Comparison of ENCODE assay signal across 20 cellular contexts in the genomic region with DNA sequence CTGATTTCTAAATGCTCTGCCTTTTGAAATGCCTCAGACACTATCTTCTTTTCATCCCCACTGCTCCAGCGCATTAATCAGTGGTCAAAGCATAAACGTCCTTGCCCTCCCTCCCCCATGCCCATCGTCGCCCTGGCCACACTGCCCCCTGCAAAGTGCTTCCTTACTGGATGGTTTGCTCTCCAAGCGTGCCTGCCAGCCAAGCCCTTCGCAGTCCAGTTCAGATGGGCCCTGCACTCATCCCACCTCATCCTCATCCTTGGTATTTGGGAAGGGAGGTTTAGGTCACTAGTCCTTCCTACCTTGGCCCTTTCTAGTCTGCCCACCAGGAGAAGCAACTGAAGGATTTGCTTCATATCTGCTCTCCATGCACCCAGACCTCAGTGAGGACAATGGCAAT. TPM values are rescaled to one million over a fixed set of nuclear protein-coding genes. Genes with fewer than 3 reads are reported as not detected.
DNase-seq lines count a peak whose midpoint lies in the region; ATAC-seq and TF ChIP-seq lines count a peak whose summit lies in the region.
"Had no signal": no experiment of that assay in that cellular context is flagged by ENCODE, and none has a peak within 500 bp of the region (broad histone marks: within the 10 kb centered on the region; RNA-seq: fewer than 3 reads in every experiment).

No MANE protein-coding gene starts in this region.

- intact Hi-C loops in esophagus squamous epithelium (cut with DNase I) = no loop called here
- intact Hi-C loops in mucosa of descending colon (cut with DNase I, micrococcal nuclease) = no loop called here

- H4K20me1 ChIP-seq in neural progenitor cell (ENCODE audit: low read depth) (peaks cover 10% of the 10 kb centered on the region), SK-N-SH (ENCODE audit: insufficient read depth) (no peaks in the 10 kb centered on the region)

- TF ChIP-seq EP300 in suprapubic skin (IDR thresholded peaks at IDR 0.05) = no peak
- TF ChIP-seq EP300 in SK-N-SH (IDR thresholded peaks at IDR 0.05; ENCODE audit: borderline replicate concordance in 1 of 2, low read depth in 1 of 2, low read length in 1 of 2) = no peak

- H3K4me1 ChIP-seq in esophagus squamous epithelium = peaks cover 7 to 28% (median 14%) of the 10 kb centered on the region in 3 donors
- peaks cover 9% of the 10 kb centered on the region for H3K4me1 ChIP-seq in neural progenitor cell
- H3K4me1 ChIP-seq in suprapubic skin = peaks cover 15% of the 10 kb centered on the region
- H3K4me1 ChIP-seq in mucosa of descending colon (ENCODE audit: low read depth) = no peaks in the 10 kb centered on the region
- no peaks in the 10 kb centered on the region for H3K4me1 ChIP-seq in SK-N-SH (ENCODE audit: control insufficient read depth in 1 of 2, insufficient read depth in 2 of 2, low read depth in 1 of 2, low read length in 1 of 2)
- H3K4me1 ChIP-seq: HAP-1 had no signal

- H3K36me3 ChIP-seq in esophagus squamous epithelium (no peaks in the 10 kb centered on the region), neural progenitor cell (no peaks in the 10 kb centered on the region), suprapubic skin (no peaks in the 10 kb centered on the region), mucosa of descending colon (ENCODE audit: low read depth) (no peaks in the 10 kb centered on the region), SK-N-SH (replicated peaks in 1 of 2; ENCODE audit: control insufficient read depth in 1 of 2, insufficient read depth in 2 of 2, low read length in 1 of 2) (no peaks in the 10 kb centered on the region)
- H3K36me3 ChIP-seq: HAP-1 had no signal

- peaks cover 2% of the 10 kb centered on the region for H3K36me3 Mint-ChIP-seq in neural progenitor cell

- peak overlapping the region; percentile 78 for H3K27ac Mint-ChIP-seq in neural progenitor cell

- H3K27ac ChIP-seq in coronary artery (peak overlapping the region in 1 of 2 donors; percentile 94), esophagus squamous epithelium (no peak overlapping the region), neural progenitor cell (no peak overlapping the region), suprapubic skin (no peak overlapping the region), SK-N-SH (ENCODE audit: low read depth in 2 of 2, low read length in 1 of 2) (no peak overlapping the region)
- H3K27ac ChIP-seq: C4-2B had no signal

- 78% methylated on average over 6 of the region's 6 CpGs for WGBS in esophagus squamous epithelium, 2 donors
- WGBS in suprapubic skin = 90% methylated on average over 6 of the region's 6 CpGs
- 53% methylated on average over 6 of the region's 6 CpGs for WGBS in SK-N-SH (ENCODE audit: low lambda C conversion rate)

- H3K27me3 ChIP-seq in esophagus squamous epithelium (peaks cover 0 to 31% (median 6%) of the 10 kb centered on the region in 4 donors), neural progenitor cell (peaks cover 76% of the 10 kb centered on the region), suprapubic skin (peaks cover 19% of the 10 kb centered on the region), SK-N-SH (ENCODE audit: insufficient read depth) (no peaks in the 10 kb centered on the region)

- peak overlapping the region; percentile 82 for H3K4me3 ChIP-seq in coronary artery
- peak overlapping the region in 3 of 4 donors; percentile 10 to 65 (median 44) for H3K4me3 ChIP-seq in esophagus squamous epithelium
- no peak overlapping the region for H3K4me3 ChIP-seq in neural progenitor cell
- peak overlapping the region; percentile 48 for H3K4me3 ChIP-seq in suprapubic skin
- no peak overlapping the region for H3K4me3 ChIP-seq in mucosa of descending colon
- H3K4me3 ChIP-seq in SK-N-SH (ENCODE audit: low read depth in 2 of 2, low read length in 1 of 2) = no peak overlapping the region
- H3K4me3 ChIP-seq: HAP-1 had no signal

- H3K9me2 ChIP-seq in SK-N-SH = no peaks in the 10 kb centered on the region

- DNase-seq in coronary artery (ENCODE audit: low spot score) = no peak
- DNase-seq in esophagus squamous epithelium (lab: John Stamatoyannopoulos, UW) = no peak
- no peak for DNase-seq in neural progenitor cell (ENCODE audit: low spot score)
- DNase-seq in suprapubic skin (ENCODE audit: low spot score in 2 of 2) = no peak
- DNase-seq in mucosa of descending colon = no peak
- no peak for DNase-seq in pons (ENCODE audit: low spot score)
- no peak for DNase-seq in SK-N-SH
- DNase-seq: COR-L47, IMR-90, Kasumi-1, NCI-H1417, NCI-H2029, NCI-H510A, NCI-H82, SHP77 treated with DMSO at 0.1 percent for 48 hours had no signal

- H2AFZ ChIP-seq in neural progenitor cell (replicated peaks) = no peak overlapping the region
- no peak overlapping the region for H2AFZ ChIP-seq in SK-N-SH (ENCODE audit: low read depth)

- no peaks in the 10 kb centered on the region for H3F3A ChIP-seq in neural progenitor cell (ENCODE audit: low read depth)
- no peaks in the 10 kb centered on the region for H3F3A ChIP-seq in SK-N-SH (replicated peaks; ENCODE audit: insufficient read depth)

- H3K9me3 ChIP-seq in esophagus squamous epithelium (no peaks in the 10 kb centered on the region), neural progenitor cell (ENCODE audit: low read depth) (no peaks in the 10 kb centered on the region), suprapubic skin (no peaks in the 10 kb centered on the region), mucosa of descending colon (no peaks in the 10 kb centered on the region), SK-N-SH (no peaks in the 10 kb centered on the region)
- H3K9me3 ChIP-seq: HAP-1 had no signal

- ATAC-seq in mucosa of descending colon (no peak), GM19455 (IDR thresholded peaks at IDR 0.05; ENCODE audit: unreplicated experiment) (no peak)
- ATAC-seq: Panc1 had no signal

- CTCF ChIA-PET in SK-N-SH (lab: Yijun Ruan, JAX) = interaction anchor here (2.1 to 3.2 kb wide), 2 partner anchors 9 to 57 kb away, joined by 14 to 15 read pairs; no protein-coding TSS in a partner anchor

- peaks cover 9% of the 10 kb centered on the region for H3K27me3 Mint-ChIP-seq in neural progenitor cell (ENCODE audit: insufficient read depth, low read depth)

- TF ChIP-seq CTCF in coronary artery (IDR thresholded peaks at IDR 0.05) (no peak), esophagus squamous epithelium (IDR thresholded peaks at IDR 0.05) (no peak), neural progenitor cell (IDR thresholded peaks at IDR 0.05) (no peak), suprapubic skin (IDR thresholded peaks at IDR 0.05) (no peak), mucosa of descending colon (IDR thresholded peaks at IDR 0.05) (no peak), SK-N-SH (IDR thresholded peaks at IDR 0.05) (no peak)

- POLR2A ChIA-PET in SK-N-SH (lab: Yijun Ruan, JAX) = no interaction called here

- no peak for TF ChIP-seq RAD21 in SK-N-SH (IDR thresholded peaks at IDR 0.05; ENCODE audit: low read length)

- peaks cover 24% of the 10 kb centered on the region for H3K4me1 Mint-ChIP-seq in neural progenitor cell

- H3K9ac ChIP-seq in neural progenitor cell (no peak overlapping the region), SK-N-SH (no peak overlapping the region)

- peak overlapping the region; percentile 8 for H3K4me3 Mint-ChIP-seq in neural progenitor cell

- H3K9me3 Mint-ChIP-seq in neural progenitor cell = no peaks in the 10 kb centered on the region

- H3K4me2 ChIP-seq in neural progenitor cell (no peak overlapping the region), SK-N-SH (no peak overlapping the region)

- no peak for TF ChIP-seq POLR2A in esophagus squamous epithelium (IDR thresholded peaks at IDR 0.05)
- TF ChIP-seq POLR2A in suprapubic skin (IDR thresholded peaks at IDR 0.05) = no peak

- H3K79me2 ChIP-seq in neural progenitor cell (ENCODE audit: low read depth) (no peaks in the 10 kb centered on the region), SK-N-SH (ENCODE audit: insufficient read depth) (no peaks in the 10 kb centered on the region)

TF ChIP-seq in SK-N-SH, 30 proteins besides CTCF, POLR2A, EP300 and RAD21 (continues in another document):
- TF ChIP-seq RCOR1 (IDR thresholded peaks at IDR 0.05; ENCODE audit: low read length) (no peak), SMC3 (IDR thresholded peaks at IDR 0.05; ENCODE audit: low read depth, low read length) (no peak)
- TF ChIP-seq, protein P1, sequence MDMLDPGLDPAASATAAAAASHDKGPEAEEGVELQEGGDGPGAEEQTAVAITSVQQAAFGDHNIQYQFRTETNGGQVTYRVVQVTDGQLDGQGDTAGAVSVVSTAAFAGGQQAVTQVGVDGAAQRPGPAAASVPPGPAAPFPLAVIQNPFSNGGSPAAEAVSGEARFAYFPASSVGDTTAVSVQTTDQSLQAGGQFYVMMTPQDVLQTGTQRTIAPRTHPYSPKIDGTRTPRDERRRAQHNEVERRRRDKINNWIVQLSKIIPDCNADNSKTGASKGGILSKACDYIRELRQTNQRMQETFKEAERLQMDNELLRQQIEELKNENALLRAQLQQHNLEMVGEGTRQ (IDR thresholded peaks at IDR 0.05; ENCODE audit: borderline replicate concordance, low read depth, low read length) = no peak

RNA-seq across cellular contexts. Expression of a gene that starts 3.1 kb away (rescaled TPM):
- total RNA-seq in esophagus squamous epithelium (1 to 10 TPM; 2.0 to 5.0 (median 3.5) TPM), neural progenitor cell (ENCODE audit: low replicate concordance) (not detected in 2 replicates), suprapubic skin (10 to 100 TPM in 3 of 4 donors, 1 to 10 TPM in 1; 5.3 to 15.2 (median 11.8) TPM), mucosa of descending colon (1 to 10 TPM in 2 of 3 donors, under 1 TPM in 1; 0.84 to 4.1 (median 2.7) TPM)
- polyA plus RNA-seq in SK-N-SH (2012; rRNA removed) = not detected in 2 replicates
- not detected in 2 replicates for polyA plus RNA-seq in SK-N-SH (2012; cell fraction: cytosol; rRNA removed)
- not detected in 2 replicates for polyA plus RNA-seq in SK-N-SH (2012; cell fraction: nucleus; rRNA removed)
- total RNA-seq: HT-29, IMR-90 had no signal
- polyA plus RNA-seq: IMR-90 had no signal

RNA-seq across cellular contexts. Expression of a gene that starts 14.9 kb away (rescaled TPM):
- total RNA-seq in esophagus squamous epithelium = 100 to 1,000 TPM in 2 of 4 donors, 10 to 100 TPM in 2; 82.6 to 123 (median 94.4) TPM
- total RNA-seq in neural progenitor cell (ENCODE audit: low replicate concordance) = not detected in 2 replicates
- 100 to 1,000 TPM in 3 of 4 donors, 10 to 100 TPM in 1; 76.0 to 268 (median 186) TPM for total RNA-seq in suprapubic skin
- 1 to 10 TPM; 2.7 to 6.1 (median 4.5) TPM for total RNA-seq in mucosa of descending colon
- not detected in 2 replicates for polyA plus RNA-seq in SK-N-SH (2012; rRNA removed)
- not detected in 2 replicates for polyA plus RNA-seq in SK-N-SH (2012; cell fraction: cytosol; rRNA removed)
- polyA plus RNA-seq in SK-N-SH (2012; cell fraction: nucleus; rRNA removed) = not detected in 2 replicates
- total RNA-seq: IMR-90 had no signal
- polyA plus RNA-seq: IMR-90 had no signal

RNA-seq across cellular contexts. Expression of a gene that starts 36.4 kb away (rescaled TPM):
- 1 to 10 TPM; 1.3 to 6.7 (median 2.2) TPM for total RNA-seq in esophagus squamous epithelium
- total RNA-seq in neural progenitor cell (ENCODE audit: low replicate concordance) = not detected in 2 replicates
- total RNA-seq in suprapubic skin = 10 to 100 TPM; 13.7 to 41.4 (median 35.5) TPM
- not detected for total RNA-seq in mucosa of descending colon
- not detected in 2 replicates for polyA plus RNA-seq in SK-N-SH (2012; rRNA removed)
- not detected in 2 replicates for polyA plus RNA-seq in SK-N-SH (2012; cell fraction: cytosol; rRNA removed)
- polyA plus RNA-seq in SK-N-SH (2012; cell fraction: nucleus; rRNA removed) = not detected in 2 replicates
- total RNA-seq: IMR-90 had no signal
- polyA plus RNA-seq: IMR-90 had no signal

RNA-seq across cellular contexts. Expression of a gene that starts 41.1 kb away (rescaled TPM):
- 100 to 1,000 TPM in 2 of 4 donors, 10 to 100 TPM in 2; 91.7 to 123 (median 104) TPM for total RNA-seq in esophagus squamous epithelium
- total RNA-seq in neural progenitor cell (ENCODE audit: low replicate concordance) = not detected in 2 replicates
- total RNA-seq in suprapubic skin = 100 to 1,000 TPM in 2 of 4 donors, 10 to 100 TPM in 2; 45.8 to 164 (median 123) TPM
- not detected for total RNA-seq in mucosa of descending colon
- polyA plus RNA-seq in SK-N-SH (2012; rRNA removed) = not detected in 2 replicates
- polyA plus RNA-seq in SK-N-SH (2012; cell fraction: cytosol; rRNA removed) = not detected in 2 replicates
- not detected in 2 replicates for polyA plus RNA-seq in SK-N-SH (2012; cell fraction: nucleus; rRNA removed)
- total RNA-seq: HT-29, IMR-90 had no signal

Comparison
In these comparisons a context has a peak if more than half of its experiments do, and no peak if none do; other contexts are left out.
1. H3K4me3 ChIP-seq: peak in coronary artery (single experiment), esophagus squamous epithelium (3 of 4) and suprapubic skin (single experiment); none in neural progenitor cell (single experiment), mucosa of descending colon (single experiment) and SK-N-SH (0 of 2).
2. RNA of a gene that starts 14.9 kb away (total RNA-seq): 76.0 to 268 TPM in suprapubic skin and 82.6 to 123 TPM in esophagus squamous epithelium; 2.7 to 6.1 TPM in mucosa of descending colon and not detected in neural progenitor cell; every median in the first group is over 10 times any median in the second.